Comparison of ENCODE assay signal across 8 cellular contexts in the genomic region with DNA sequence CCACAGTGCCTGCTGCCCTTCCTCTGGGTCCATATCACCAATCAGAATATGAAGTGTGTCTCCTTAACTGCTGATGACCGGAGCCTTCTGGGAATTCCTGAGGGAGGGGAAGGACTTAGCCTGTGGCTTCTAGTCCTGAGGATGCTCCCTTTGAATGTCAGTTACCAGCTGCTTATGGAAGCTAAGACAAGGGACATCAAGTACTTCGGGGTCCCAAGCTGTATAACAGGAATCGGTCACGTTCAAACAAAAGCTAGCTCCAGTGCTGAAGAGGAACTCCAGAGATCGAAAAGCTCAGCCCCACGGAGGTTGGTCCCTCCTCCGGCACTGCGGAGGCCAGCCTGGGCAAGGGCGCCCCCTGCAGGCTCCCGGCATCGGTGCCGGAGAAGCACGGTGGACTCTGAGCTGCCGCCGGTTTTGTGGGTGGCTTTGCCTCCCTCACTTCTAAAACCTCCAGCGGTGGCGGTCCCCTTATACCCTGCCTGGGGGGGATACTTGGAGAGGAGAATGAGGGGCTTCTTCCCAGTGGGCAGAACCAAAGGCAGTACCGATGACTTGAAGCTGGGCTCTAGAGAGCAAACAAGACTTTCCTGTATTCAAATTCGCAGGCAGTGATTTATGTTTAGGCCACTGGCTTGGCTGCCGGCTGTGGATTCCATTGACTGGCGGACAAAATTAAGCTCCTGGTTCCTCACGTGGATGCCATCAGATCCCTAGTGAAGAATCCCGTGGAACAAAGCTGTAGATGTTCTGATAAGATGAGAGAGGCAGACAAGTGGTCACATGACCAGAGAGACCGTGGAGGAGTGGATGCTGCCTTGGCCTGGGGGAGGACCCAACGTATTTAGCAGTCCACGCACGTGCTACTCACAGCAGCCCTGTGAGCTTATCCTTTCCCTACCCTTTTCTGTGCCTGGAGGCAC. TPM values are rescaled to one million over a fixed set of nuclear protein-coding genes. Genes with fewer than 3 reads are reported as not detected.
A peak's percentile ranks its signal among the peaks of the same experiment; 100 is the strongest.
DNase-seq lines count a peak whose midpoint lies in the region; ATAC-seq and TF ChIP-seq lines count a peak whose summit lies in the region.

No MANE protein-coding gene starts in this region.

- DNase-seq in 8988T (peak; percentile 85), NCI-H446 treated with DMSO at 0.1 percent for 48 hours (lab: John Stamatoyannopoulos, UW) (peak; percentile 64), choroid plexus epithelial cell (ENCODE audit: low read depth) (peak; percentile 84), left colon (peak; percentile 67 to 89)
- DNase-seq in activated CD4-positive, alpha-beta T cell treated with anti-CD3 and anti-CD28 coated beads for 4 hours, result peak; percentile 83 to 86
- peak; percentile 69 to 87 for DNase-seq in stimulated activated CD4-positive, alpha-beta T cell treated with anti-CD3 and anti-CD28 coated beads, Interleukin-1b, Interleukin-23, amount 100 ng/mL, for 1 hour (ENCODE audit: low read depth in 2 of 2)

- intact Hi-C loops in left colon (cut with DNase I, micrococcal nuclease), result loop anchor here in 1 of 2 donors (5.0 kb wide), 1 partner anchor 285 kb away; no protein-coding TSS in a partner anchor

- H3K4me3 ChIP-seq in choroid plexus epithelial cell (ENCODE audit: low read depth, low read length), result peak overlapping the region; percentile 61

- peak; percentile 86 for ATAC-seq in GM18520 (IDR thresholded peaks at IDR 0.05; ENCODE audit: unreplicated experiment)
- peak; percentile 92 for ATAC-seq in HG03280 (IDR thresholded peaks at IDR 0.05; ENCODE audit: unreplicated experiment)
- peak; percentile 98 for ATAC-seq in left colon

- peak; percentile 99 for TF ChIP-seq CTCF in choroid plexus epithelial cell (conservative IDR thresholded peaks at IDR 0.05; ENCODE audit: low read depth, low read length)

RNA-seq across cellular contexts. Expression of gene UBR2, which starts 16.2 kb away (rescaled TPM):
- 10 to 100 TPM; 39.0 to 46.5 TPM for total RNA-seq in left colon

Comparison
In these comparisons a context has a peak if more than half of its experiments do, and no peak if none do; other contexts are left out.
1. Peak in every context shown above with its lines: DNase-seq, ATAC-seq and H3K4me3 ChIP-seq.